Comparison of ENCODE assay signal across 19 cellular contexts in the genomic region with DNA sequence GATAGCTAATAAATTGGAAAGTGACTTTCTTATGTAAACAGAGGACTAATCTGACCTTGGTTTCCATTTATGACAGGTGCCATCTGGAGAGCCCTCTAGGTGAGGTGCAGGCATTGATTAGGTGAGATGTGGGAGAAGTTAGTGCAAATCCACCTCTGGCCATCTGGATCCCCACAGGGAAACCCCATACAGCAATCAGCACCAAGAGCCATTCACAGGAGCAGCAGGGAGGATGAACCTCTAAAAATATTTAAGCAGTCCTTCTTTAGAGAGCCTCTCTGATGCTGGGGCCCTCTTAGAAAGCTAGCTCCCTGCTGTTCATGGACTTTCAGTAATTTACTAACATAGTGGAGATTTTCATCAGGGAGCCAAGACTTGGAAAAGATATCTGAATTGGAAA.
"Had no signal": no experiment of that assay in that cellular context is flagged by ENCODE, and none has a peak within 500 bp of the region (broad histone marks: within the 10 kb centered on the region; RNA-seq: fewer than 3 reads in every experiment).

No MANE protein-coding gene starts in this region.

- H3K27me3 ChIP-seq: foreskin keratinocyte, stomach had no signal

- DNase-seq: cortex of kidney; effector memory CD8-positive, alpha-beta T cell; foreskin keratinocyte; immature natural killer cell; kidney; left colon; left ventricle myocardium superior; mesenchymal stem cell; midbrain; occipital lobe; posterior cingulate gyrus; stimulated activated CD4-positive, alpha-beta T cell treated with anti-CD3 and anti-CD28 coated beads, Interleukin-12 subunit alpha, Interleukin-12 subunit beta, amount 100 ng/mL, for 4 hours; stimulated activated naive CD4-positive, alpha-beta T cell; stomach; substantia nigra; trophoblast cell had no signal

- H3K4me3 ChIP-seq: lung, stomach, thoracic aorta had no signal

- H3K36me3 ChIP-seq: stomach, thoracic aorta had no signal

- ATAC-seq: effector memory CD8-positive, alpha-beta T cell; foreskin keratinocyte; left colon; left ventricle myocardium superior; sciatic nerve had no signal

- H3K27ac ChIP-seq: foreskin keratinocyte, stomach, thoracic aorta had no signal
